ENCODE assay signal across 1 cellular context in genomic region chr2:54454922-54455583, GRCh38.
TF ChIP-seq lines count a peak whose summit lies in the region.

No MANE protein-coding gene starts in this region.

TF ChIP-seq in HepG2, 621 proteins besides CTCF, POLR2A, EP300 and RAD21 (continued from another document and continues in another):
- TF ChIP-seq, protein P1, sequence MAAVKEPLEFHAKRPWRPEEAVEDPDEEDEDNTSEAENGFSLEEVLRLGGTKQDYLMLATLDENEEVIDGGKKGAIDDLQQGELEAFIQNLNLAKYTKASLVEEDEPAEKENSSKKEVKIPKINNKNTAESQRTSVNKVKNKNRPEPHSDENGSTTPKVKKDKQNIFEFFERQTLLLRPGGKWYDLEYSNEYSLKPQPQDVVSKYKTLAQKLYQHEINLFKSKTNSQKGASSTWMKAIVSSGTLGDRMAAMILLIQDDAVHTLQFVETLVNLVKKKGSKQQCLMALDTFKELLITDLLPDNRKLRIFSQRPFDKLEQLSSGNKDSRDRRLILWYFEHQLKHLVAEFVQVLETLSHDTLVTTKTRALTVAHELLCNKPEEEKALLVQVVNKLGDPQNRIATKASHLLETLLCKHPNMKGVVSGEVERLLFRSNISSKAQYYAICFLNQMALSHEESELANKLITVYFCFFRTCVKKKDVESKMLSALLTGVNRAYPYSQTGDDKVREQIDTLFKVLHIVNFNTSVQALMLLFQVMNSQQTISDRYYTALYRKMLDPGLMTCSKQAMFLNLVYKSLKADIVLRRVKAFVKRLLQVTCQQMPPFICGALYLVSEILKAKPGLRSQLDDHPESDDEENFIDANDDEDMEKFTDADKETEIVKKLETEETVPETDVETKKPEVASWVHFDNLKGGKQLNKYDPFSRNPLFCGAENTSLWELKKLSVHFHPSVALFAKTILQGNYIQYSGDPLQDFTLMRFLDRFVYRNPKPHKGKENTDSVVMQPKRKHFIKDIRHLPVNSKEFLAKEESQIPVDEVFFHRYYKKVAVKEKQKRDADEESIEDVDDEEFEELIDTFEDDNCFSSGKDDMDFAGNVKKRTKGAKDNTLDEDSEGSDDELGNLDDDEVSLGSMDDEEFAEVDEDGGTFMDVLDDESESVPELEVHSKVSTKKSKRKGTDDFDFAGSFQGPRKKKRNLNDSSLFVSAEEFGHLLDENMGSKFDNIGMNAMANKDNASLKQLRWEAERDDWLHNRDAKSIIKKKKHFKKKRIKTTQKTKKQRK (IDR thresholded peaks at IDR 0.05; ENCODE audit: low read length), result no peak
- TF ChIP-seq, protein P2, sequence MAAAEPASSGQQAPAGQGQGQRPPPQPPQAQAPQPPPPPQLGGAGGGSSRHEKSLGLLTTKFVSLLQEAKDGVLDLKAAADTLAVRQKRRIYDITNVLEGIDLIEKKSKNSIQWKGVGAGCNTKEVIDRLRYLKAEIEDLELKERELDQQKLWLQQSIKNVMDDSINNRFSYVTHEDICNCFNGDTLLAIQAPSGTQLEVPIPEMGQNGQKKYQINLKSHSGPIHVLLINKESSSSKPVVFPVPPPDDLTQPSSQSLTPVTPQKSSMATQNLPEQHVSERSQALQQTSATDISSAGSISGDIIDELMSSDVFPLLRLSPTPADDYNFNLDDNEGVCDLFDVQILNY (CRISPR knock-in tag; conservative IDR thresholded peaks at IDR 0.05), result no peak
- TF ChIP-seq ZEB1 (IDR thresholded peaks at IDR 0.05; ENCODE audit: insufficient replicate concordance, low read depth) (peak; percentile 70), GPBP1L1 (CRISPR knock-in tag; IDR thresholded peaks at IDR 0.05) (no peak), HOXA7 (CRISPR knock-in tag; IDR thresholded peaks at IDR 0.05) (no peak), STAG1 (CRISPR knock-in tag; IDR thresholded peaks at IDR 0.05) (no peak), ZNF747 (CRISPR knock-in tag; IDR thresholded peaks at IDR 0.05; ENCODE audit: borderline replicate concordance) (no peak), WIZ (CRISPR knock-in tag; IDR thresholded peaks at IDR 0.05) (no peak), YY1 (IDR thresholded peaks at IDR 0.05; ENCODE audit: insufficient read depth, insufficient replicate concordance, low read depth, low read length) (peak; percentile 70), SMAD3 (CRISPR knock-in tag; IDR thresholded peaks at IDR 0.05) (peak; percentile 60; the same call in 1 of the 2 replicates), ZSCAN30 (CRISPR knock-in tag; IDR thresholded peaks at IDR 0.05) (0 out of 2 replicates have a peak, but pooled peaks have one; percentile 49), ZBTB3 (CRISPR knock-in tag; IDR thresholded peaks at IDR 0.05; ENCODE audit: borderline replicate concordance, low read depth) (no peak), ZBTB4 (CRISPR knock-in tag; IDR thresholded peaks at IDR 0.05; ENCODE audit: borderline replicate concordance) (peak; percentile 48; the same call in 1 of the 2 replicates), AKNA (CRISPR knock-in tag; IDR thresholded peaks at IDR 0.05; ENCODE audit: borderline replicate concordance) (no peak), NCOA1 (CRISPR knock-in tag; IDR thresholded peaks at IDR 0.05) (no peak), FOXJ3 (CRISPR knock-in tag; IDR thresholded peaks at IDR 0.05; ENCODE audit: borderline replicate concordance) (no peak; the same call in 1 of the 2 replicates), IKZF4 (CRISPR knock-in tag; IDR thresholded peaks at IDR 0.05; ENCODE audit: borderline replicate concordance, low read depth, not compliant biosample characterization) (peak; percentile 84), FOXK2 (IDR thresholded peaks at IDR 0.05) (no peak), ZNF556 (CRISPR knock-in tag; IDR thresholded peaks at IDR 0.05; ENCODE audit: borderline replicate concordance) (no peak), SIX4 (CRISPR knock-in tag; IDR thresholded peaks at IDR 0.05) (0 out of 2 replicates have a peak, but pooled peaks have one; percentile 28), TFAP4 (IDR thresholded peaks at IDR 0.05; ENCODE audit: borderline replicate concordance, low read depth) (peak; percentile 49; the same call in 1 of the 2 replicates), NR2F2 (IDR thresholded peaks at IDR 0.05; ENCODE audit: borderline replicate concordance, low read depth) (no peak), ZSCAN29 (CRISPR knock-in tag; conservative IDR thresholded peaks at IDR 0.05) (no peak), CHD2 (IDR thresholded peaks at IDR 0.05; ENCODE audit: low read depth, low read length) (no peak), SCMH1 (CRISPR knock-in tag; IDR thresholded peaks at IDR 0.05; ENCODE audit: borderline replicate concordance) (no peak), ZSCAN22 (CRISPR knock-in tag; IDR thresholded peaks at IDR 0.05) (peak; percentile 88), ZFP82 (CRISPR knock-in tag; IDR thresholded peaks at IDR 0.05; ENCODE audit: borderline replicate concordance) (no peak), SAP130 (CRISPR knock-in tag; IDR thresholded peaks at IDR 0.05; ENCODE audit: low read depth) (peak; percentile 46), ZFX (CRISPR knock-in tag; IDR thresholded peaks at IDR 0.05; ENCODE audit: low read depth) (peak; percentile 69), ZFP36 (IDR thresholded peaks at IDR 0.05; ENCODE audit: borderline replicate concordance, low read depth, low read length, partially characterized antibody) (no peak), KDM5A (IDR thresholded peaks at IDR 0.05; ENCODE audit: borderline replicate concordance, low read length) (no peak; the same call in 1 of the 2 replicates), PITX1 (CRISPR knock-in tag; IDR thresholded peaks at IDR 0.05) (no peak), ZNF24 (IDR thresholded peaks at IDR 0.05) (no peak), RFX3 (CRISPR knock-in tag; IDR thresholded peaks at IDR 0.05) (no peak), KLF11 (CRISPR knock-in tag; IDR thresholded peaks at IDR 0.05) (0 out of 2 replicates have a peak, but pooled peaks have one; percentile 29), ZNF878 (CRISPR knock-in tag; IDR thresholded peaks at IDR 0.05) (no peak), ZNF792 (CRISPR knock-in tag; IDR thresholded peaks at IDR 0.05) (peak; percentile 46; the same call in 1 of the 2 replicates), ASH2L (IDR thresholded peaks at IDR 0.05; ENCODE audit: insufficient read length, low read depth, low read length) (peak; percentile 83), MAFG (CRISPR knock-in tag; IDR thresholded peaks at IDR 0.05) (no peak), ATAD3A (CRISPR knock-in tag; IDR thresholded peaks at IDR 0.05) (no peak), BHLHE40 (IDR thresholded peaks at IDR 0.05; ENCODE audit: low read length) (no peak), PHF20 (CRISPR knock-in tag; IDR thresholded peaks at IDR 0.05) (no peak), PAWR (CRISPR knock-in tag; IDR thresholded peaks at IDR 0.05; ENCODE audit: borderline replicate concordance) (peak; percentile 59; the same call in 1 of the 2 replicates)
- TF ChIP-seq, protein P3, sequence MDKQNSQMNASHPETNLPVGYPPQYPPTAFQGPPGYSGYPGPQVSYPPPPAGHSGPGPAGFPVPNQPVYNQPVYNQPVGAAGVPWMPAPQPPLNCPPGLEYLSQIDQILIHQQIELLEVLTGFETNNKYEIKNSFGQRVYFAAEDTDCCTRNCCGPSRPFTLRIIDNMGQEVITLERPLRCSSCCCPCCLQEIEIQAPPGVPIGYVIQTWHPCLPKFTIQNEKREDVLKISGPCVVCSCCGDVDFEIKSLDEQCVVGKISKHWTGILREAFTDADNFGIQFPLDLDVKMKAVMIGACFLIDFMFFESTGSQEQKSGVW (CRISPR knock-in tag; IDR thresholded peaks at IDR 0.05; ENCODE audit: borderline replicate concordance), result no peak
- TF ChIP-seq, protein P4, sequence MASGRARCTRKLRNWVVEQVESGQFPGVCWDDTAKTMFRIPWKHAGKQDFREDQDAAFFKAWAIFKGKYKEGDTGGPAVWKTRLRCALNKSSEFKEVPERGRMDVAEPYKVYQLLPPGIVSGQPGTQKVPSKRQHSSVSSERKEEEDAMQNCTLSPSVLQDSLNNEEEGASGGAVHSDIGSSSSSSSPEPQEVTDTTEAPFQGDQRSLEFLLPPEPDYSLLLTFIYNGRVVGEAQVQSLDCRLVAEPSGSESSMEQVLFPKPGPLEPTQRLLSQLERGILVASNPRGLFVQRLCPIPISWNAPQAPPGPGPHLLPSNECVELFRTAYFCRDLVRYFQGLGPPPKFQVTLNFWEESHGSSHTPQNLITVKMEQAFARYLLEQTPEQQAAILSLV (CRISPR knock-in tag; IDR thresholded peaks at IDR 0.05; ENCODE audit: borderline replicate concordance), result 0 out of 2 replicates have a peak, but pooled peaks have one; percentile 17
- TF ChIP-seq, protein P5, sequence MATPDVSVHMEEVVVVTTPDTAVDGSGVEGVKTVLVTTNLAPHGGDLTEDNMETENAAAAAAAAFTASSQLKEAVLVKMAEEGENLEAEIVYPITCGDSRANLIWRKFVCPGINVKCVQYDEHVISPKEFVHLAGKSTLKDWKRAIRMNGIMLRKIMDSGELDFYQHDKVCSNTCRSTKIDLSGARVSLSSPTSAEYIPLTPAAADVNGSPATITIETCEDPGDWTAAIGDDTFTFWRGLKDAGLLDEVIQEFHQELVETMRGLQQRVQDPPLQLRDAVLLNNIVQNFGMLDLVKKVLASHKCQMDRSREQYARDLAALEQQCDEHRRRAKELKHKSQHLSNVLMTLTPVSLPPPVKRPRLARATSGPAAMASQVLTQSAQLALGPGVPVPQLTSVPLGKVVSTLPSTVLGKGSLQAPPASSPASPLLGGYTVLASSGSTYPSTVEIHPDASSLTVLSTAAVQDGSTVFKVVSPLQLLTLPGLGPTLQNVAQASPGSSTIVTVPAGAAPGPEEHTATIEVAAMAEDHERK (CRISPR knock-in tag; IDR thresholded peaks at IDR 0.05; ENCODE audit: low read depth), result no peak
